38 cellular contexts compared by ENCODE assay signal in the genomic region with DNA sequence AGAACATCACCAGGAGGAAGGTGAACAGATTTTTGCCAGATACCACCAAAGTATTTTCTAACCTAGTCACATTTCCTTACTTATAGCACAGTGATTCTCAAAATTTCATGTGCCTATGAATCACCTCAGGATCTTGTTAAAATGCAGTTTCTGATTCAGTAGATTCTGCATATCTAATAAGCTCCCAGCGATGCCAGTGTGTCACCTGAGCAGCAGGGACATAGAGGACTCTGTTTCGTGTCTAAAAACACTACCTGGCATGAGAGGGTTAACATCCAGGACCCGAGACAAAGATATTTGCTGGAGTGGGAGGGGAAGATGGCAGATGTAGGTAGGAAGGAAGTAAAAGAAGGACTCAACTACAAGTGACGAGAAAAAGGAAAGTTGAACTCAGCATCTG.
"Had no signal": no experiment of that assay in that cellular context is flagged by ENCODE, and none has a peak within 500 bp of the region (broad histone marks: within the 10 kb centered on the region; RNA-seq: fewer than 3 reads in every experiment).

No MANE protein-coding gene starts in this region.

- H3K4me3 ChIP-seq: adrenal gland, ascending aorta, body of pancreas, breast epithelium, cardiac muscle cell had no signal

- H3K36me3 Mint-ChIP-seq: activated naive CD4-positive, alpha-beta T cell treated with anti-CD3 and anti-CD28 coated beads, Interleukin-2, amount 10 ng/mL, durations not matched to agents 7 days and 5 days; activated naive CD4-positive, alpha-beta T cell treated with anti-CD3 and anti-CD28 coated beads, Interleukin-2, amount 50 U/mL, for 24 hours; activated naive CD4-positive, alpha-beta T cell treated with anti-CD3 and anti-CD28 coated beads, Interleukin-2, amount 50 U/mL, for 72 hours; activated naive CD8-positive, alpha-beta T cell; activated naive CD8-positive, alpha-beta T cell treated with anti-CD3 and anti-CD28 coated beads for 36 hours; activated naive CD8-positive, alpha-beta T cell treated with anti-CD3 and anti-CD28 coated beads, Interleukin-2, amount 10 ng/mL, durations not matched to agents 7 days and 5 days; brain had no signal

- H3K27ac ChIP-seq: adrenal gland, ascending aorta, body of pancreas, breast epithelium, cardiac muscle cell had no signal

- H3K27ac Mint-ChIP-seq: activated naive CD4-positive, alpha-beta T cell treated with anti-CD3 and anti-CD28 coated beads for 36 hours; activated naive CD4-positive, alpha-beta T cell treated with anti-CD3 and anti-CD28 coated beads, Interleukin-2, amount 10 ng/mL, durations not matched to agents 7 days and 5 days; activated naive CD4-positive, alpha-beta T cell treated with anti-CD3 and anti-CD28 coated beads, Interleukin-2, amount 50 U/mL, for 24 hours; activated naive CD4-positive, alpha-beta T cell treated with anti-CD3 and anti-CD28 coated beads, Interleukin-2, amount 50 U/mL, for 72 hours; activated naive CD8-positive, alpha-beta T cell; activated naive CD8-positive, alpha-beta T cell treated with anti-CD3 and anti-CD28 coated beads for 36 hours; activated naive CD8-positive, alpha-beta T cell treated with anti-CD3 and anti-CD28 coated beads, Interleukin-2, amount 10 ng/mL, durations not matched to agents 7 days and 5 days; activated naive CD8-positive, alpha-beta T cell treated with anti-CD3 and anti-CD28 coated beads, Interleukin-2, amount 50 U/mL, for 24 hours; activated T-cell treated with anti-CD3 and anti-CD28 coated beads, Interleukin-2, amount 50 U/mL, for 24 hours; activated T-cell treated with anti-CD3 and anti-CD28 coated beads, Interleukin-2, amount 50 U/mL, for 72 hours; activated T-helper 1 cell treated with anti-CD3 and anti-CD28 coated beads, Interleukin-12 subunit alpha, Interleukin-12 subunit beta, Interleukin-2, Interleukin-4 antibody, amounts not matched to agents 30 ng/mL and 10 ng/mL and 1 ng/mL, durations not matched to agents 14 hours and 24 hours and 36 hours; activated T-helper 17 cell treated with anti-CD3 and anti-CD28 coated beads, Interleukin-2, amount 50 U/mL, for 72 hours; activated T-helper 2 cell treated with anti-CD3 and anti-CD28 coated beads, Interferon-gamma antibody, Interleukin-2, Interleukin-4, amounts not matched to agents 10 μg/mL and 5 μg/mL and 100 μg/mL, durations not matched to agents 14 hours and 24 hours and 36 hours had no signal

- H3K4me1 ChIP-seq: adrenal gland, ascending aorta, body of pancreas, breast epithelium had no signal

- H3K27me3 Mint-ChIP-seq: activated naive CD4-positive, alpha-beta T cell treated with anti-CD3 and anti-CD28 coated beads, Interleukin-2, amount 10 ng/mL, durations not matched to agents 7 days and 5 days had no signal

- H3K4me1 Mint-ChIP-seq: activated naive CD4-positive, alpha-beta T cell treated with anti-CD3 and anti-CD28 coated beads, Interleukin-2, amount 10 ng/mL, durations not matched to agents 7 days and 5 days; activated naive CD4-positive, alpha-beta T cell treated with anti-CD3 and anti-CD28 coated beads, Interleukin-2, amount 50 U/mL, for 24 hours; activated naive CD8-positive, alpha-beta T cell treated with anti-CD3 and anti-CD28 coated beads for 36 hours; activated naive CD8-positive, alpha-beta T cell treated with anti-CD3 and anti-CD28 coated beads, Interleukin-2, amount 10 ng/mL, durations not matched to agents 7 days and 5 days; activated naive CD8-positive, alpha-beta T cell treated with anti-CD3 and anti-CD28 coated beads, Interleukin-2, amount 50 U/mL, for 24 hours; activated T-helper 17 cell treated with anti-CD3 and anti-CD28 coated beads, Interleukin-2, amount 50 U/mL, for 72 hours; central memory CD8-positive, alpha-beta T cell had no signal

- H3K4me3 Mint-ChIP-seq: activated naive CD4-positive, alpha-beta T cell treated with anti-CD3 and anti-CD28 coated beads for 36 hours; activated naive CD4-positive, alpha-beta T cell treated with anti-CD3 and anti-CD28 coated beads, Interleukin-2, amount 10 ng/mL, durations not matched to agents 7 days and 5 days; activated naive CD4-positive, alpha-beta T cell treated with anti-CD3 and anti-CD28 coated beads, Interleukin-2, amount 50 U/mL, for 24 hours; activated naive CD8-positive, alpha-beta T cell; activated naive CD8-positive, alpha-beta T cell treated with anti-CD3 and anti-CD28 coated beads for 36 hours; activated naive CD8-positive, alpha-beta T cell treated with anti-CD3 and anti-CD28 coated beads, Interleukin-2, amount 10 ng/mL, durations not matched to agents 7 days and 5 days; activated naive CD8-positive, alpha-beta T cell treated with anti-CD3 and anti-CD28 coated beads, Interleukin-2, amount 50 U/mL, for 24 hours; activated T-cell treated with anti-CD3 and anti-CD28 coated beads, Interleukin-2, amount 50 U/mL, for 24 hours; activated T-cell treated with anti-CD3 and anti-CD28 coated beads, Interleukin-2, amount 50 U/mL, for 4 hours; activated T-cell treated with anti-CD3 and anti-CD28 coated beads, Interleukin-2, amount 50 U/mL, for 72 hours; activated T-helper 1 cell treated with anti-CD3 and anti-CD28 coated beads, Interleukin-12 subunit alpha, Interleukin-12 subunit beta, Interleukin-2, Interleukin-4 antibody, amounts not matched to agents 30 ng/mL and 10 ng/mL and 1 ng/mL, durations not matched to agents 14 hours and 24 hours and 36 hours; activated T-helper 17 cell treated with anti-CD3 and anti-CD28 coated beads, Interleukin-2, amount 50 U/mL, for 72 hours; brain; central memory CD8-positive, alpha-beta T cell had no signal

- DNase-seq: activated effector memory CD4-positive, alpha-beta T cell treated with anti-CD3 and anti-CD28 coated beads, Interleukin-2, amount 50 U/mL, for 16 hours; activated effector memory CD4-positive, alpha-beta T cell treated with Interleukin-2 at 50 U/mL for 16 hours; activated gamma-delta T cell; activated gamma-delta T cell treated with Interleukin-2 at 50 U/mL for 16 hours; activated naive CD4-positive, alpha-beta T cell; activated naive CD4-positive, alpha-beta T cell treated with anti-CD3 and anti-CD28 coated beads for 36 hours; activated naive CD4-positive, alpha-beta T cell treated with anti-CD3 and anti-CD28 coated beads, Interleukin-2, amount 10 ng/mL, durations not matched to agents 7 days and 5 days; activated naive CD4-positive, alpha-beta T cell treated with anti-CD3 and anti-CD28 coated beads, Interleukin-2, amount 50 U/mL, for 16 hours; activated naive CD4-positive, alpha-beta T cell treated with Interleukin-2 at 50 U/mL for 16 hours; activated naive CD8-positive, alpha-beta T cell treated with anti-CD3 and anti-CD28 coated beads for 36 hours; activated naive CD8-positive, alpha-beta T cell treated with anti-CD3 and anti-CD28 coated beads, Interleukin-2, amount 10 ng/mL, durations not matched to agents 7 days and 5 days; activated naive CD8-positive, alpha-beta T cell treated with anti-CD3 and anti-CD28 coated beads, Interleukin-2, amount 50 U/mL, for 24 hours; activated T-cell treated with anti-CD3 and anti-CD28 coated beads, Interleukin-2, amount 50 U/mL, for 1 hour; activated T-cell treated with anti-CD3 and anti-CD28 coated beads, Interleukin-2, amount 50 U/mL, for 24 hours; activated T-cell treated with anti-CD3 and anti-CD28 coated beads, Interleukin-2, amount 50 U/mL, for 4 hours; activated T-cell treated with anti-CD3 and anti-CD28 coated beads, Interleukin-2, amount 50 U/mL, for 48 hours; activated T-cell treated with anti-CD3 and anti-CD28 coated beads, Interleukin-2, amount 50 U/mL, for 72 hours; adrenal gland; amniotic stem cell; amygdala; anterior cingulate cortex; aorta; body of pancreas; central memory CD4-positive, alpha-beta T cell; cerebellar nuclear complex had no signal

- FAIRE-seq: astrocyte, bronchial epithelial cell had no signal

- H3K9me3 Mint-ChIP-seq: activated naive CD4-positive, alpha-beta T cell treated with anti-CD3 and anti-CD28 coated beads for 36 hours; activated naive CD4-positive, alpha-beta T cell treated with anti-CD3 and anti-CD28 coated beads, Interleukin-2, amount 10 ng/mL, durations not matched to agents 7 days and 5 days; activated naive CD4-positive, alpha-beta T cell treated with anti-CD3 and anti-CD28 coated beads, Interleukin-2, amount 50 U/mL, for 72 hours; activated naive CD8-positive, alpha-beta T cell treated with anti-CD3 and anti-CD28 coated beads for 36 hours; activated naive CD8-positive, alpha-beta T cell treated with anti-CD3 and anti-CD28 coated beads, Interleukin-2, amount 10 ng/mL, durations not matched to agents 7 days and 5 days; activated naive CD8-positive, alpha-beta T cell treated with anti-CD3 and anti-CD28 coated beads, Interleukin-2, amount 50 U/mL, for 24 hours; activated T-cell treated with anti-CD3 and anti-CD28 coated beads, Interleukin-2, amount 50 U/mL, for 24 hours; activated T-cell treated with anti-CD3 and anti-CD28 coated beads, Interleukin-2, amount 50 U/mL, for 4 hours; activated T-cell treated with anti-CD3 and anti-CD28 coated beads, Interleukin-2, amount 50 U/mL, for 72 hours; activated T-helper 1 cell treated with anti-CD3 and anti-CD28 coated beads, Interleukin-12 subunit alpha, Interleukin-12 subunit beta, Interleukin-2, Interleukin-4 antibody, amounts not matched to agents 30 ng/mL and 10 ng/mL and 1 ng/mL, durations not matched to agents 14 hours and 24 hours and 36 hours; activated T-helper 17 cell treated with anti-CD3 and anti-CD28 coated beads, Interleukin-2, amount 50 U/mL, for 72 hours; activated T-helper 2 cell treated with anti-CD3 and anti-CD28 coated beads, Interferon-gamma antibody, Interleukin-2, Interleukin-4, amounts not matched to agents 10 μg/mL and 5 μg/mL and 100 μg/mL, durations not matched to agents 14 hours and 24 hours and 36 hours; central memory CD8-positive, alpha-beta T cell had no signal

- H3K27me3 ChIP-seq: adrenal gland, ascending aorta, body of pancreas, breast epithelium, cardiac muscle cell had no signal

- H3K36me3 ChIP-seq: adrenal gland, ascending aorta, breast epithelium, cardiac muscle cell had no signal

- H3K9me3 ChIP-seq: adrenal gland, ascending aorta, body of pancreas, breast epithelium had no signal
